Comparison of ENCODE assay signal across 26 cellular contexts in genomic region chr2:151767536-151767935, GRCh38. TPM values are rescaled to one million over a fixed set of nuclear protein-coding genes. Genes with fewer than 3 reads are reported as not detected.
DNase-seq lines count a peak whose midpoint lies in the region; ATAC-seq and TF ChIP-seq lines count a peak whose summit lies in the region.
"Had no signal": no experiment of that assay in that cellular context is flagged by ENCODE, and none has a peak within 500 bp of the region (broad histone marks: within the 10 kb centered on the region; RNA-seq: fewer than 3 reads in every experiment).

No MANE protein-coding gene starts in this region.

- no peak overlapping the region for H3K4me3 Mint-ChIP-seq in nephron
- no peak overlapping the region for H3K4me3 Mint-ChIP-seq in naive thymus-derived CD8-positive, alpha-beta T cell
- H3K4me3 Mint-ChIP-seq: activated naive CD8-positive, alpha-beta T cell; brain; CD4-positive, alpha-beta T cell; GM23338 had no signal

- no peaks in the 10 kb centered on the region for H3K36me3 ChIP-seq in A673 (ENCODE audit: insufficient read depth, low read length, poor library complexity, severe bottlenecking)
- H3K36me3 ChIP-seq: colonic mucosa, lower lobe of right lung, SJCRH30, uterus had no signal

- peaks cover 2% of the 10 kb centered on the region for H3K9me3 Mint-ChIP-seq in nephron
- peaks cover 0 to 6% (median 0%) of the 10 kb centered on the region in 9 donors for H3K9me3 Mint-ChIP-seq in naive thymus-derived CD8-positive, alpha-beta T cell
- H3K9me3 Mint-ChIP-seq: CD4-positive, alpha-beta T cell; GM23338 had no signal

- intact Hi-C loops in A673 (cut with micrococcal nuclease; ENCODE audit: unreplicated experiment): no loop called here

- H3K27me3 Mint-ChIP-seq in nephron (ENCODE audit: low read depth): peaks cover 4% of the 10 kb centered on the region
- H3K27me3 Mint-ChIP-seq in naive thymus-derived CD8-positive, alpha-beta T cell: no peaks in the 10 kb centered on the region
- H3K27me3 Mint-ChIP-seq: activated naive CD8-positive, alpha-beta T cell; brain; CD4-positive, alpha-beta T cell had no signal

- H3K4me1 Mint-ChIP-seq in nephron: peaks cover 63% of the 10 kb centered on the region
- peaks cover 4 to 70% (median 7%) of the 10 kb centered on the region in 4 donors for H3K4me1 Mint-ChIP-seq in naive thymus-derived CD8-positive, alpha-beta T cell

- POLR2A ChIA-PET in A673 (lab: Charles Lee; ENCODE audit: low non-redundant PET): no interaction called here
- POLR2A ChIA-PET in naive thymus-derived CD8-positive, alpha-beta T cell (lab: Charles Lee): no interaction called here

- peak; percentile 50 for DNase-seq in A673 (ENCODE audit: low spot score)
- peak; percentile 21 for DNase-seq in HT1080 (ENCODE audit: low read depth)
- peak; percentile 20 for DNase-seq in UCSD-AML1 (lab: John Stamatoyannopoulos, UW; ENCODE audit: unreplicated experiment)
- DNase-seq in NCI-H1092 treated with DMSO at 0.1 percent for 48 hours (lab: John Stamatoyannopoulos, UW): no peak
- DNase-seq in activated CD4-positive, CD25-positive, alpha-beta regulatory T cell treated with anti-CD3 and anti-CD28 coated beads, Interleukin-2, amount 50 U/mL, for 72 hours: no peak
- no peak for DNase-seq in naive thymus-derived CD8-positive, alpha-beta T cell
- DNase-seq: ACHN; CD4-positive, alpha-beta T cell; colonic mucosa; DND-41; hypothalamus; islet precursor cell; lower lobe of right lung; NCI-H1417; NCI-H2171 treated with DMSO at 0.1 percent for 48 hours; NCI-H69; OCI-M1; SJCRH30; stimulated activated CD8-positive, alpha-beta memory T cell treated with anti-CD3 and anti-CD28 coated beads, Interleukin-4, amount 100 ng/mL, for 48 hours; T-helper 2 cell; uterus had no signal

- H3K36me3 Mint-ChIP-seq in nephron (ENCODE audit: low read depth): peaks cover 16% of the 10 kb centered on the region
- H3K36me3 Mint-ChIP-seq in naive thymus-derived CD8-positive, alpha-beta T cell: peaks cover 5 to 16% (median 5%) of the 10 kb centered on the region in 3 donors

- CTCF ChIA-PET in A673 (lab: Charles Lee): no interaction called here

- H3K4me1 ChIP-seq in A673 (ENCODE audit: insufficient read depth, low read length, poor library complexity, severe bottlenecking): peaks cover 22% of the 10 kb centered on the region
- H3K4me1 ChIP-seq: colonic mucosa, uterus had no signal

- H3K27ac ChIP-seq in A673 (ENCODE audit: low read depth, low read length, poor library complexity, severe bottlenecking): no peak overlapping the region
- H3K27ac ChIP-seq: colonic mucosa, lower lobe of right lung, SJCRH30, uterus had no signal

- no peak for TF ChIP-seq CTCF in A673 (conservative IDR thresholded peaks at IDR 0.05; ENCODE audit: low read depth, low read length)
- TF ChIP-seq CTCF in nephron (IDR thresholded peaks at IDR 0.05; ENCODE audit: unreplicated experiment in 3 of 3): no peak

- no peaks in the 10 kb centered on the region for H3K9me3 ChIP-seq in A673 (ENCODE audit: low read depth, low read length, poor library complexity, severe bottlenecking)
- H3K9me3 ChIP-seq: colonic mucosa, lower lobe of right lung, SJCRH30, uterus had no signal

- peak overlapping the region in 2 of 3 experiments; percentile 31 to 42 for H3K27ac Mint-ChIP-seq in nephron
- peak overlapping the region in 1 of 10 donors; percentile 67 for H3K27ac Mint-ChIP-seq in naive thymus-derived CD8-positive, alpha-beta T cell
- H3K27ac Mint-ChIP-seq: activated naive CD8-positive, alpha-beta T cell; brain; CD4-positive, alpha-beta T cell; GM23338 had no signal

- no peaks in the 10 kb centered on the region for H3K27me3 ChIP-seq in A673 (replicated peaks; ENCODE audit: insufficient read depth, low read depth, low read length, poor library complexity)
- H3K27me3 ChIP-seq: colonic mucosa, SJCRH30, uterus had no signal

- no peak for ATAC-seq in naive thymus-derived CD8-positive, alpha-beta T cell
- no peak for ATAC-seq in HG03196 (IDR thresholded peaks at IDR 0.05; ENCODE audit: unreplicated experiment)
- ATAC-seq: GM23338, lower lobe of right lung had no signal

- no TSS peak for BruUV-seq in A673 (replicated peaks; lab: Mats Ljungman, UMichigan)

- no peak overlapping the region for H3K4me3 ChIP-seq in A673 (ENCODE audit: low read depth, low read length, poor library complexity, severe bottlenecking)
- H3K4me3 ChIP-seq: colonic mucosa, GM23338, lower lobe of right lung, SJCRH30, uterus had no signal

RNA-seq across cellular contexts. Expression of gene NEB, which starts 33.3 kb away (rescaled TPM):
- total RNA-seq in A673 (2021): 2.5 and 7.0 TPM in 2 replicates
- total RNA-seq in HT1080 (2014; rRNA removed; shearing (Covaris generic)): 0.02 and 0.23 TPM in 2 replicates
- polyA plus RNA-seq in HT1080 (2015; cell fraction: cytosol; rRNA removed): under 0.01 TPM in 1 of 2 replicates, not detected in the other
- polyA plus RNA-seq in HT1080 (2015; cell fraction: nucleus; rRNA removed): 0.02 and 0.06 TPM in 2 replicates
- 1 to 10 TPM; 1.1 to 1.7 TPM for total RNA-seq in naive thymus-derived CD8-positive, alpha-beta T cell
- under 1 TPM in 1 of 3 donors, not detected in 2; 0.48 TPM for polyA plus RNA-seq in naive thymus-derived CD8-positive, alpha-beta T cell

Comparison
In these comparisons a context has a peak if more than half of its experiments do, and no peak if none do; other contexts are left out.
1. DNase-seq: peak in A673 (single experiment), HT1080 (single experiment) and UCSD-AML1 (single experiment); none in NCI-H1092 treated with DMSO at 0.1 percent for 48 hours (single experiment), activated CD4-positive, CD25-positive, alpha-beta regulatory T cell treated with anti-CD3 and anti-CD28 coated beads, Interleukin-2, amount 50 U/mL, for 72 hours (single experiment) and naive thymus-derived CD8-positive, alpha-beta T cell (0 of 10).